In genomic region chr1:212908971-212909370, GRCh38 we compare ENCODE assay signal across 23 cellular contexts. TPM values are rescaled to one million over a fixed set of nuclear protein-coding genes. Genes with fewer than 3 reads are reported as not detected.
"Had no signal": no experiment of that assay in that cellular context is flagged by ENCODE, and none has a peak within 500 bp of the region (broad histone marks: within the 10 kb centered on the region; RNA-seq: fewer than 3 reads in every experiment).

No MANE protein-coding gene starts in this region.

- H3K27me3 Mint-ChIP-seq: stimulated activated memory B cell treated with anti-CD40 and anti-IgM and Interleukin-4, amounts not matched to agents 10 μg/mL and 1 μg/mL and 100 μg/mL, for 72 hours; stimulated activated naive CD8-positive, alpha-beta T cell treated with anti-CD3 and anti-CD28 coated beads, Interleukin-15, Interleukin-2, amounts not matched to agents 100 ng/mL and 50 ng/mL, for 24 hours had no signal

- ATAC-seq: effector memory CD8-positive, alpha-beta T cell; gastroesophageal sphincter; left cardiac atrium; left ventricle myocardium superior; naive thymus-derived CD4-positive, alpha-beta T cell; sciatic nerve; stimulated activated memory B cell treated with anti-CD40 and anti-IgM and Interleukin-4, amounts not matched to agents 10 μg/mL and 1 μg/mL and 100 μg/mL, for 72 hours had no signal

- H3K27ac Mint-ChIP-seq: effector memory CD8-positive, alpha-beta T cell; immature natural killer cell; naive thymus-derived CD4-positive, alpha-beta T cell; nephron progenitor cell; stimulated activated memory B cell treated with anti-CD40 and anti-IgM and Interleukin-4, amounts not matched to agents 10 μg/mL and 1 μg/mL and 100 μg/mL, for 72 hours; stimulated activated naive CD8-positive, alpha-beta T cell treated with anti-CD3 and anti-CD28 coated beads, Interleukin-15, Interleukin-2, amounts not matched to agents 100 ng/mL and 50 ng/mL, for 24 hours had no signal

- H3K27ac ChIP-seq: esophagus squamous epithelium, gastroesophageal sphincter, spleen, testis, tibial nerve had no signal

- H3K4me1 ChIP-seq: esophagus squamous epithelium, gastroesophageal sphincter, spleen, testis, tibial nerve had no signal

- H3K4me1 Mint-ChIP-seq: immature natural killer cell; naive thymus-derived CD4-positive, alpha-beta T cell; stimulated activated memory B cell treated with anti-CD40 and anti-IgM and Interleukin-4, amounts not matched to agents 10 μg/mL and 1 μg/mL and 100 μg/mL, for 72 hours had no signal

- H3K27me3 ChIP-seq: esophagus squamous epithelium, gastroesophageal sphincter, spleen, testis, tibial nerve had no signal

- DNase-seq: effector memory CD8-positive, alpha-beta T cell; esophagus squamous epithelium; foreskin fibroblast; glutamatergic neuron; immature natural killer cell; kidney; left cardiac atrium; left ventricle myocardium superior; mesenchymal stem cell; naive thymus-derived CD4-positive, alpha-beta T cell; nephron progenitor cell; posterior cingulate gyrus; spleen; stimulated activated CD4-positive, alpha-beta T cell treated with anti-CD3 and anti-CD28 coated beads, Interleukin-15, amount 100 ng/mL, for 24 hours; stimulated activated CD4-positive, alpha-beta T cell treated with anti-CD3 and anti-CD28 coated beads, Interleukin-1b, Interleukin-23, amount 100 ng/mL, for 48 hours; stimulated activated CD4-positive, alpha-beta T cell treated with anti-CD3 and anti-CD28 coated beads, Interleukin-4, amount 100 ng/mL, for 24 hours; testis had no signal

- H3K9me3 ChIP-seq: esophagus squamous epithelium, gastroesophageal sphincter, testis had no signal

- H3K9me3 Mint-ChIP-seq: effector memory CD8-positive, alpha-beta T cell; stimulated activated naive CD8-positive, alpha-beta T cell treated with anti-CD3 and anti-CD28 coated beads, Interleukin-15, Interleukin-2, amounts not matched to agents 100 ng/mL and 50 ng/mL, for 24 hours had no signal

- H3K36me3 ChIP-seq: esophagus squamous epithelium, gastroesophageal sphincter, spleen, tibial nerve had no signal

- H3K4me3 ChIP-seq: esophagus squamous epithelium, gastroesophageal sphincter, lung, spleen, testis, tibial nerve had no signal

- H3K4me3 Mint-ChIP-seq: effector memory CD8-positive, alpha-beta T cell; immature natural killer cell; naive thymus-derived CD4-positive, alpha-beta T cell; nephron progenitor cell; stimulated activated memory B cell treated with anti-CD40 and anti-IgM and Interleukin-4, amounts not matched to agents 10 μg/mL and 1 μg/mL and 100 μg/mL, for 72 hours; stimulated activated naive CD8-positive, alpha-beta T cell treated with anti-CD3 and anti-CD28 coated beads, Interleukin-15, Interleukin-2, amounts not matched to agents 100 ng/mL and 50 ng/mL, for 24 hours had no signal

- H3K36me3 Mint-ChIP-seq: immature natural killer cell; stimulated activated memory B cell treated with anti-CD40 and anti-IgM and Interleukin-4, amounts not matched to agents 10 μg/mL and 1 μg/mL and 100 μg/mL, for 72 hours had no signal

RNA-seq across cellular contexts. Expression of gene VASH2, which starts 41.4 kb away (rescaled TPM):
- polyA plus RNA-seq: naive thymus-derived CD4-positive, alpha-beta T cell had no signal
